Comparison of ENCODE assay signal across 1 cellular context in genomic region chr1:19251305-19252196, GRCh38.
A peak's percentile ranks its signal among the peaks of the same experiment; 100 is the strongest.
TF ChIP-seq lines count a peak whose summit lies in the region.

TSS of gene EMC1 (minus strand) at chr1:19251524. CDS start at chr1:19251509, 15 bp downstream.
TSS of gene MRTO4 (plus strand) at chr1:19251805. CDS start at chr1:19251836, 31 bp downstream.

TF ChIP-seq in GM12878, 131 proteins besides CTCF, POLR2A, EP300 and RAD21 (continued from another document and continues in another):
- TF ChIP-seq ZBTB4 (CRISPR knock-in tag; IDR thresholded peaks at IDR 0.05) (no peak), RAD51 (IDR thresholded peaks at IDR 0.05) (no peak), MEF2B (IDR thresholded peaks at IDR 0.05; ENCODE audit: partially characterized antibody, poor library complexity, severe bottlenecking) (peak; percentile 58), PBX3 (IDR thresholded peaks at IDR 0.05; ENCODE audit: insufficient replicate concordance, low read depth, low read length) (no peak), ZSCAN29 (IDR thresholded peaks at IDR 0.05) (0 out of 2 replicates have a peak, but pooled peaks have one; percentile 43), SUPT20H (IDR thresholded peaks at IDR 0.05; ENCODE audit: borderline replicate concordance, control insufficient read depth, low read depth, low read length) (no peak), SIN3A (IDR thresholded peaks at IDR 0.05; ENCODE audit: low read depth, low read length) (peak; percentile 94), E2F8 (IDR thresholded peaks at IDR 0.05; ENCODE audit: low read depth, partially characterized antibody) (no peak), HSF1 (IDR thresholded peaks at IDR 0.05; ENCODE audit: low read depth, low read length) (no peak), FOS (IDR thresholded peaks at IDR 0.05; ENCODE audit: borderline replicate concordance, extremely low read depth, insufficient read length) (no peak), NBN (IDR thresholded peaks at IDR 0.05) (peak; percentile 77), ATF7 (IDR thresholded peaks at IDR 0.05; ENCODE audit: low read depth) (no peak), RFX5 (IDR thresholded peaks at IDR 0.05; ENCODE audit: low read depth, low read length) (peak; percentile 40; the same call in 1 of the 2 replicates), CBX5 (IDR thresholded peaks at IDR 0.05; ENCODE audit: low read depth) (no peak), ZNF274 (IDR thresholded peaks at IDR 0.05; ENCODE audit: insufficient read depth, insufficient read length) (no peak), TAF1 (IDR thresholded peaks at IDR 0.05; ENCODE audit: borderline replicate concordance, low read depth, low read length) (peak; percentile 92), CHD2 (IDR thresholded peaks at IDR 0.05; ENCODE audit: borderline replicate concordance, low read depth, low read length) (0 out of 2 replicates have a peak, but pooled peaks have one; percentile 50), IRF4 (IDR thresholded peaks at IDR 0.05; ENCODE audit: low read depth, low read length) (no peak), RB1 (IDR thresholded peaks at IDR 0.05; ENCODE audit: borderline replicate concordance) (peak; percentile 96; the same call in 1 of the 2 replicates), NR2C1 (IDR thresholded peaks at IDR 0.05) (peak; percentile 41; the same call in 1 of the 2 replicates), HDAC6 (IDR thresholded peaks at IDR 0.05; ENCODE audit: unreplicated experiment) (peak; percentile 59), KDM1A (IDR thresholded peaks at IDR 0.05; ENCODE audit: borderline replicate concordance) (no peak), BCL11A (IDR thresholded peaks at IDR 0.05; ENCODE audit: low read depth, low read length) (no peak), POLR2AphosphoS2 (IDR thresholded peaks at IDR 0.05; ENCODE audit: low read depth, low read length) (peak; percentile 80), EGR1 (IDR thresholded peaks at IDR 0.05; ENCODE audit: borderline replicate concordance in 1 of 2, low read depth in 2 of 2, low read length in 2 of 2) (peak in 1 of 2 experiments; percentile 87; a peak in 2 of 3 replicates), IRF3 (IDR thresholded peaks at IDR 0.05) (peak; percentile 40; the same call in 1 of the 2 replicates), PAX5 (IDR thresholded peaks at IDR 0.05; ENCODE audit: borderline replicate concordance, low read depth, low read length) (peak; percentile 45; the same call in 1 of the 2 replicates), RELA (IDR thresholded peaks at IDR 0.05; ENCODE audit: borderline replicate concordance, partially characterized antibody) (peak; percentile 93), YBX1 (IDR thresholded peaks at IDR 0.05) (no peak), ZBTB33 (IDR thresholded peaks at IDR 0.05) (peak; percentile 27; the same call in 1 of the 2 replicates), SRF (IDR thresholded peaks at IDR 0.05; ENCODE audit: low read depth in 2 of 2, low read length in 2 of 2) (peak; percentile 3 to 61; a peak in 1 of 4 replicates), GABPA (IDR thresholded peaks at IDR 0.05; ENCODE audit: low read depth) (peak; percentile 67), MTA2 (IDR thresholded peaks at IDR 0.05; ENCODE audit: low read depth) (no peak), IKZF1 (conservative IDR thresholded peaks at IDR 0.05) (peak; percentile 98), RCOR1 (conservative IDR thresholded peaks at IDR 0.05; ENCODE audit: low read depth, low read length) (0 out of 2 replicates have a peak, but pooled peaks have one; percentile 30), SREBF2 (IDR thresholded peaks at IDR 0.05; ENCODE audit: low read length) (no peak), ZBED1 (IDR thresholded peaks at IDR 0.05; ENCODE audit: borderline replicate concordance) (no peak), LARP7 (IDR thresholded peaks at IDR 0.05) (peak; percentile 98), IRF5 (IDR thresholded peaks at IDR 0.05; ENCODE audit: borderline replicate concordance) (peak; percentile 93), E4F1 (IDR thresholded peaks at IDR 0.05; ENCODE audit: borderline replicate concordance, partially characterized antibody) (peak; percentile 73), CREM (IDR thresholded peaks at IDR 0.05; ENCODE audit: low read depth) (0 out of 2 replicates have a peak, but pooled peaks have one; percentile 67), MXI1 (IDR thresholded peaks at IDR 0.05; ENCODE audit: low read depth, low read length) (peak; percentile 100), CBX3 (IDR thresholded peaks at IDR 0.05; ENCODE audit: borderline replicate concordance, low read depth) (no peak), NR2C2 (IDR thresholded peaks at IDR 0.05; ENCODE audit: borderline replicate concordance, control insufficient read depth, insufficient read length, low read depth) (no peak), SREBF1 (IDR thresholded peaks at IDR 0.05; ENCODE audit: low read length) (no peak), MAX (IDR thresholded peaks at IDR 0.05; ENCODE audit: low read depth, low read length) (peak; percentile 99), IKZF2 (IDR thresholded peaks at IDR 0.05) (peak; percentile 34 to 65; a peak in 2 of 4 replicates), RUNX3 (IDR thresholded peaks at IDR 0.05; ENCODE audit: low read length) (peak; percentile 70), HCFC1 (IDR thresholded peaks at IDR 0.05; ENCODE audit: low read length) (peak; percentile 75), TBL1XR1 (IDR thresholded peaks at IDR 0.05; ENCODE audit: low read depth, low read length) (peak; percentile 52; the same call in 1 of the 2 replicates)
